In the genomic region with DNA sequence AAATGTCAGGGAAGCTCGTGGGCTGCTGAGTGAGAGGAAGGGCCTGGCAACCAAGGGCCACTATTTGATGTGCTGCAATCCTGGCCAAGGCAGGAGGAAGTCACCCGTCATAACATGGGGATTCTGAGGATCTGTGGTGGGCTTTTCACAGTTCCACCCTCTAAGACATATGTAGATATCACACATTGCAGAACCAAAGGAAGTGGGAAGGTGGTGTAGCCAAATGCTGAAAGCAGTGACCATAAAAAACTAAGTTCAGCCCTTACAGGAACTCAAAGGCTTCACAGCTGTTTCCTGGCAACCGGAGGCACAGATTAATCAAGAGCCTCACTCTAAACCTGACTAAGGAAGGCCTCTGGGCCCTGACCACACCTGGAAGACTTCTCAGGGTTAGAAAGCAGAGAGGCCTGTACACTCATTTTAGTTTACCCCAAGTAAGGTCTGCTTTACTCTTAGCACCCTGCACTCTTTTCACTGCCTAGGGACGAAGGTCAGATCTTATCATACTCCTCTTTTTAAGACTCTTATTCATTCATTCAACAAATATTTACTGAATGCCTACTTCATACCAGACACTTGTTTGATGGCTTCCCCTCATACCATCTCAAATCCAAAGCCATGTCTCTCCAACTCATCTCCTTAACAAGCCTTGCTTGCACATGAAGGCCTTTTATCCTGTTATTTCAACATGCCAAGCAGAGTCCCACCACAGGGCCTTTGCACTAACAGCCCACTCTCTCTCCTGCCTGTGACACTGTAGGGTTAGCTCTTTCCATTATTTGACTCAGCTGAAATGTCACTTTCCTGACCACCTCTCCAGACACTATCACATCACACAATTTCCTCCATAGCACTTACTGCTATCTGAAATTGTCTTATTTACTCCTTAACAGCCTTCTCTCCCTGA, we compare ENCODE assay signal across 8 cellular contexts. TPM values are rescaled to one million over a fixed set of nuclear protein-coding genes. Genes with fewer than 3 reads are reported as not detected.
DNase-seq lines count a peak whose midpoint lies in the region; ATAC-seq and TF ChIP-seq lines count a peak whose summit lies in the region.

No MANE protein-coding gene starts in this region.

- no peak overlapping the region for H2BK15ac ChIP-seq in mesendoderm (replicated peaks; ENCODE audit: low read depth)

- H3K56ac ChIP-seq in mesendoderm (ENCODE audit: low read length), result no peak overlapping the region

- DNase-seq in CD14-positive monocyte (ENCODE audit: low spot score), result no peak
- peak; percentile 69 for DNase-seq in NAMALWA (ENCODE audit: low spot score)
- DNase-seq in astrocyte of the spinal cord (ENCODE audit: low read depth, low spot score), result peak; percentile 51
- DNase-seq in mesendoderm, result peak; percentile 65
- no peak for DNase-seq in NCI-H2227 (lab: John Stamatoyannopoulos, UW; ENCODE audit: unreplicated experiment)
- DNase-seq in cerebellar nuclear complex (lab: John Stamatoyannopoulos, UW), result no peak
- no peak for DNase-seq in DMS153 treated with DMSO at 0.1 percent for 48 hours (lab: John Stamatoyannopoulos, UW; ENCODE audit: unreplicated experiment)

- H3K4me3 ChIP-seq in astrocyte of the spinal cord (ENCODE audit: low read depth, low read length), result no peak overlapping the region
- no peak overlapping the region for H3K4me3 ChIP-seq in mesendoderm (ENCODE audit: low read length)

- H3K27ac ChIP-seq in mesendoderm (ENCODE audit: low read depth, low read length), result no peak overlapping the region

- peaks cover 70% of the 10 kb centered on the region for H3K79me2 ChIP-seq in mesendoderm (ENCODE audit: control insufficient read depth, insufficient read depth, low read length)

- no peaks in the 10 kb centered on the region for H3K27me3 ChIP-seq in mesendoderm (ENCODE audit: insufficient read depth, low read length, poor library complexity)

- peaks cover 13 to 24% of the 10 kb centered on the region in 2 donors for H3K36me3 Mint-ChIP-seq in CD14-positive monocyte

- no CpG with 5 or more reads among the region's 4 CpGs for WGBS in mesendoderm (ENCODE audit: extremely low coverage, insufficient coverage, low lambda C conversion rate)

- H3K4me1 ChIP-seq in mesendoderm (ENCODE audit: control insufficient read depth, low read depth, low read length), result peaks cover 6% of the 10 kb centered on the region

- no peaks in the 10 kb centered on the region for H3K9me3 Mint-ChIP-seq in CD14-positive monocyte

- TF ChIP-seq CTCF in CD14-positive monocyte (IDR thresholded peaks at IDR 0.05) (no peak), astrocyte of the spinal cord (IDR thresholded peaks at IDR 0.05; ENCODE audit: low read depth, low read length) (no peak)

- H2BK5ac ChIP-seq in mesendoderm (ENCODE audit: low read length), result no peak overlapping the region

- in situ Hi-C loops in astrocyte of the spinal cord (cut with HindIII; ENCODE audit: low sequenced_read_pairs), result no loop called here

- H3K4ac ChIP-seq in mesendoderm (ENCODE audit: low read depth, low read length), result no peak overlapping the region

- H3K27ac Mint-ChIP-seq in CD14-positive monocyte, result peak overlapping the region; percentile 65 to 97 (median 83)

- H3K4me1 Mint-ChIP-seq in CD14-positive monocyte, result peaks cover 67% of the 10 kb centered on the region

- ATAC-seq in GM19452 (IDR thresholded peaks at IDR 0.05; ENCODE audit: unreplicated experiment), result peak; percentile 52

- H2BK120ac ChIP-seq in mesendoderm (ENCODE audit: low read depth, low read length), result no peak overlapping the region

- H3K4me2 ChIP-seq in mesendoderm (ENCODE audit: low read length), result no peak overlapping the region

- no peak overlapping the region for H2AK5ac ChIP-seq in mesendoderm (ENCODE audit: low read length)

- peaks cover 15% of the 10 kb centered on the region for H3K79me1 ChIP-seq in mesendoderm (ENCODE audit: low read length)

- no peak overlapping the region for H3K18ac ChIP-seq in mesendoderm (ENCODE audit: low read length)

- H3K23ac ChIP-seq in mesendoderm (ENCODE audit: low read length), result no peak overlapping the region

- H4K8ac ChIP-seq in mesendoderm (ENCODE audit: low read depth, low read length), result no peak overlapping the region

- H3K4me3 Mint-ChIP-seq in CD14-positive monocyte, result peak overlapping the region; percentile 13 to 56

- peak overlapping the region; percentile 6 for H3K9ac ChIP-seq in mesendoderm (ENCODE audit: low read length)

- H4K5ac ChIP-seq in mesendoderm (ENCODE audit: low read length), result no peak overlapping the region

- H3K27me3 Mint-ChIP-seq in CD14-positive monocyte (ENCODE audit: low read depth in 3 of 3), result peaks cover 0 to 2% (median 0%) of the 10 kb centered on the region in 3 donors

- intact Hi-C loops in CD14-positive monocyte (cut with micrococcal nuclease), result loop anchor here (10.0 kb wide), 3 partner anchors 174 to 364 kb away; no protein-coding TSS in a partner anchor

- no peaks in the 10 kb centered on the region for H3K36me3 ChIP-seq in mesendoderm (ENCODE audit: control insufficient read depth, insufficient read depth, low read length)

RNA-seq across cellular contexts. Expression of gene UBE2V1, which starts 2.6 kb away (rescaled TPM):
- polyA plus RNA-seq in CD14-positive monocyte, result 10 to 100 TPM; 62.2 to 95.5 TPM
- 280 TPM for polyA plus RNA-seq in mesendoderm (2013, experiment 1 of 2)
- polyA plus RNA-seq in mesendoderm (2013, experiment 2 of 2), result 273 TPM

RNA-seq across cellular contexts. Expression of gene PEDS1, which starts 43.1 kb away (rescaled TPM):
- polyA plus RNA-seq in CD14-positive monocyte, result 10 to 100 TPM; 19.6 to 25.2 TPM
- polyA plus RNA-seq in mesendoderm (2013, experiment 1 of 2), result 59.8 TPM
- polyA plus RNA-seq in mesendoderm (2013, experiment 2 of 2), result 57.8 TPM

Comparison
In these comparisons a context has a peak if more than half of its experiments do, and no peak if none do; other contexts are left out.
1. DNase-seq: peak in NAMALWA (single experiment), astrocyte of the spinal cord (single experiment) and mesendoderm (single experiment); none in CD14-positive monocyte (single experiment), NCI-H2227 (single experiment), cerebellar nuclear complex (0 of 2) and DMS153 treated with DMSO at 0.1 percent for 48 hours (single experiment).